In genomic region chr1:53328009-53328489, GRCh38 we compare ENCODE assay signal across 8 cellular contexts. TPM values are rescaled to one million over a fixed set of nuclear protein-coding genes. Genes with fewer than 3 reads are reported as not detected.
DNase-seq lines count a peak whose midpoint lies in the region; ATAC-seq and TF ChIP-seq lines count a peak whose summit lies in the region.

TSS of gene LRP8 (minus strand) at chr1:53328070. CDS start at chr1:53327912, 158 bp downstream.

- ATAC-seq in HG03432 (IDR thresholded peaks at IDR 0.05; ENCODE audit: unreplicated experiment) = peak; percentile 49

- H3K27me3 Mint-ChIP-seq in endothelial cell (ENCODE audit: unreplicated experiment) = peaks cover 8% of the 10 kb centered on the region

- H3K27ac Mint-ChIP-seq in endothelial cell (ENCODE audit: unreplicated experiment) = no peak within 1 kb of the TSS

- H3K36me3 Mint-ChIP-seq in endothelial cell (ENCODE audit: low read depth, unreplicated experiment) = peaks cover 4% of the 10 kb centered on the region

- H3K9me3 Mint-ChIP-seq in endothelial cell (ENCODE audit: unreplicated experiment) = no peaks in the 10 kb centered on the region

- H3K4me1 Mint-ChIP-seq in endothelial cell (ENCODE audit: unreplicated experiment) = peaks cover 16% of the 10 kb centered on the region

- H3K4me3 ChIP-seq in AG09309 (ENCODE audit: control insufficient read depth, low read depth, low read length) = peak within 1 kb of the TSS; percentile 92

- peak within 1 kb of the TSS; percentile 93 for H3K4me3 Mint-ChIP-seq in endothelial cell (ENCODE audit: unreplicated experiment)

- no peak for TF ChIP-seq CTCF in AG09309 (IDR thresholded peaks at IDR 0.05; ENCODE audit: control insufficient read depth, insufficient read depth, low read depth, low read length, missing control alignments)
- no peak for TF ChIP-seq CTCF in endothelial cell (IDR thresholded peaks at IDR 0.05; ENCODE audit: unreplicated experiment)

- peak; percentile 51 for TF ChIP-seq POLR2A in GM19099 (IDR thresholded peaks at IDR 0.05; ENCODE audit: extremely low read depth, insufficient read length, low read depth)

- DNase-seq in AG09309 (ENCODE audit: low read depth) (no peak), NOMO-1 treated with DMSO at 0.1 percent for 48 hours (lab: John Stamatoyannopoulos, UW; ENCODE audit: unreplicated experiment) (peak; percentile 79), endothelial cell (ENCODE audit: low spot score) (peak; percentile 66), mucosa of gallbladder (ENCODE audit: low spot score) (peak; percentile 68)
- peak; percentile 28 for DNase-seq in activated CD8-positive, alpha-beta memory T cell treated with anti-CD3 and anti-CD28 coated beads, Interleukin-2, amount 50 U/mL, for 1 hour (ENCODE audit: extremely low read depth)
- DNase-seq in stimulated activated CD8-positive, alpha-beta memory T cell treated with anti-CD3 and anti-CD28 coated beads, Interleukin-4, amount 100 ng/mL, for 48 hours = peak; percentile 86

RNA-seq across cellular contexts. Expression of gene LRP8, which starts in this region (rescaled TPM):
- total RNA-seq in endothelial cell (ENCODE audit: unreplicated experiment) = 15.8 TPM
- total RNA-seq in mucosa of gallbladder = 3.5 TPM
